8 cellular contexts compared by ENCODE assay signal in the genomic region with DNA sequence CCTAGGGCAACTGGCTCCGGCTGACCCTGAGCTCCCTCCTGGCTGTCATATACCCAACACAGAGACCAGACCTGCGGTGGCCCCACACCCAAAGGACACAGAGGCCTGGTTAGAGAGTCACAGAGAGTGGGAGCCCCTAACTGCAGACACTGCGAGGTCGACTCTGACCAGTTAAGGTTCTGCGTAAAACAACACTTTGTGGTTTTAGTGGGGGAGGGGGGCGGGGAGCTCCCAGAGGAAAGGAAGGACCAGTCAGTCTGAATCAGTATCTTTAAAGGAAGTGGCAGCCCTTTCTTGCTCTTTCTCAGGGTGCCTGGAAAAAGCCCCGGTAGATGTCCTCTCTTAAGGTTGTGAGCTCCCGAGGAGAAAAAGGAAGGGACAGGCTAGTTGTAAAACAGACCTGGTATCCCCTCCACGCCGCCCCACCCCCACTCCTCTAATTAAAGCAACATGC. TPM values are rescaled to one million over a fixed set of nuclear protein-coding genes. Genes with fewer than 3 reads are reported as not detected.
DNase-seq lines count a peak whose midpoint lies in the region; ATAC-seq and TF ChIP-seq lines count a peak whose summit lies in the region.

No MANE protein-coding gene starts in this region.

- H3K27me3 Mint-ChIP-seq in activated CD4-positive, alpha-beta memory T cell treated with anti-CD3 and anti-CD28 coated beads, Interleukin-2, amount 10 ng/mL, durations not matched to agents 7 days and 5 days, result no peaks in the 10 kb centered on the region

- no peak for TF ChIP-seq EP300 in tibial nerve (IDR thresholded peaks at IDR 0.05)

- H3K27ac Mint-ChIP-seq in activated CD4-positive, alpha-beta memory T cell treated with anti-CD3 and anti-CD28 coated beads, Interleukin-2, amount 10 ng/mL, durations not matched to agents 7 days and 5 days, result peak overlapping the region; percentile 45

- H3K9me3 Mint-ChIP-seq in activated CD4-positive, alpha-beta memory T cell treated with anti-CD3 and anti-CD28 coated beads, Interleukin-2, amount 10 ng/mL, durations not matched to agents 7 days and 5 days, result no peaks in the 10 kb centered on the region

- peak overlapping the region; percentile 55 for H3K27ac ChIP-seq in cardiac muscle cell
- peak overlapping the region; percentile 4 to 95 (median 42) for H3K27ac ChIP-seq in tibial nerve

- H3K36me3 ChIP-seq in cardiac muscle cell, result peaks cover 30% of the 10 kb centered on the region
- peaks cover 0 to 42% (median 5%) of the 10 kb centered on the region in 3 donors for H3K36me3 ChIP-seq in tibial nerve

- TF ChIP-seq CTCF in cardiac muscle cell (IDR thresholded peaks at IDR 0.05; ENCODE audit: low read depth, low read length) (no peak), tibial nerve (IDR thresholded peaks at IDR 0.05) (no peak)

- peak overlapping the region; percentile 85 for H3K4me3 ChIP-seq in cardiac muscle cell
- H3K4me3 ChIP-seq in tibial nerve, result peak overlapping the region; percentile 75 to 95 (median 82)

- CTCF ChIA-PET in activated CD4-positive, alpha-beta memory T cell treated with anti-CD3 and anti-CD28 coated beads, Interleukin-2, amount 10 ng/mL, durations not matched to agents 7 days and 5 days (lab: Charles Lee), result interaction anchor here (1.3 to 6.7 kb wide), 2 partner anchors 12 to 84 kb away, joined by 3 to 104 read pairs; no protein-coding TSS in a partner anchor

- peaks cover 56% of the 10 kb centered on the region for H3K36me3 Mint-ChIP-seq in activated CD4-positive, alpha-beta memory T cell treated with anti-CD3 and anti-CD28 coated beads, Interleukin-2, amount 10 ng/mL, durations not matched to agents 7 days and 5 days (ENCODE audit: low read depth)

- peaks cover 69% of the 10 kb centered on the region for H3K4me1 Mint-ChIP-seq in activated CD4-positive, alpha-beta memory T cell treated with anti-CD3 and anti-CD28 coated beads, Interleukin-2, amount 10 ng/mL, durations not matched to agents 7 days and 5 days

- POLR2A ChIA-PET in activated CD4-positive, alpha-beta memory T cell treated with anti-CD3 and anti-CD28 coated beads, Interleukin-2, amount 10 ng/mL, durations not matched to agents 7 days and 5 days (lab: Charles Lee), result interaction anchor here (0.9 to 1.4 kb wide), 4 partner anchors 17 to 202 kb away, joined by 3 read pairs; no protein-coding TSS in a partner anchor

- H3K4me3 Mint-ChIP-seq in activated CD4-positive, alpha-beta memory T cell treated with anti-CD3 and anti-CD28 coated beads, Interleukin-2, amount 10 ng/mL, durations not matched to agents 7 days and 5 days, result peak overlapping the region; percentile 79

- H3K9me3 ChIP-seq in cardiac muscle cell (ENCODE audit: low read depth) (no peaks in the 10 kb centered on the region), tibial nerve (no peaks in the 10 kb centered on the region)

- no peak for TF ChIP-seq POLR2A in tibial nerve (IDR thresholded peaks at IDR 0.05)

- DNase-seq in cardiac muscle cell (ENCODE audit: low read depth in 1 of 2, low spot score in 1 of 2), result peak in 1 of 2 donors; percentile 66
- DNase-seq in left ventricle myocardium superior, result no peak
- no peak for DNase-seq in activated CD4-positive, alpha-beta memory T cell treated with anti-CD3 and anti-CD28 coated beads, Interleukin-2, amount 10 ng/mL, durations not matched to agents 7 days and 5 days
- peak; percentile 79 for DNase-seq in iris pigment epithelial cell (ENCODE audit: low read depth)
- DNase-seq in tibial nerve (ENCODE audit: low spot score in 2 of 2), result no peak
- DNase-seq in SHP77 (lab: John Stamatoyannopoulos, UW), result no peak
- DNase-seq in activated CD4-positive, CD25-positive, alpha-beta regulatory T cell treated with anti-CD3 and anti-CD28 coated beads, Interleukin-2, amount 50 U/mL, for 72 hours, result no peak

- 34 to 37% methylated on average over 10 of the region's 10 CpGs for WGBS in tibial nerve, 2 donors

- H3K4me1 ChIP-seq in cardiac muscle cell (ENCODE audit: low read depth), result peaks cover 38% of the 10 kb centered on the region
- peaks cover 0 to 56% (median 28%) of the 10 kb centered on the region in 4 donors for H3K4me1 ChIP-seq in tibial nerve

- H3K27me3 ChIP-seq in cardiac muscle cell, result no peaks in the 10 kb centered on the region
- H3K27me3 ChIP-seq in tibial nerve, result no peaks in the 10 kb centered on the region

- ATAC-seq in left ventricle myocardium superior (no peak), GM19324 (IDR thresholded peaks at IDR 0.05; ENCODE audit: low FRiP score, unreplicated experiment) (no peak)

- intact Hi-C loops in left ventricle myocardium superior (cut with micrococcal nuclease), result loop anchor here (10.0 kb wide), 1 partner anchor 279 kb away; no protein-coding TSS in a partner anchor

RNA-seq across cellular contexts. Expression of a gene that starts 2.4 kb away (rescaled TPM):
- total RNA-seq in cardiac muscle cell (81.0 and 90.6 TPM in 2 replicates), left ventricle myocardium superior (57.0 TPM), tibial nerve (10 to 100 TPM; 32.0 to 70.2 (median 60.3) TPM)
- polyA plus RNA-seq in cardiac muscle cell, result 40.2 and 56.0 TPM in 2 replicates
- 10 to 100 TPM; 90.0 TPM for total RNA-seq in activated CD4-positive, alpha-beta memory T cell treated with anti-CD3 and anti-CD28 coated beads, Interleukin-2, amount 10 ng/mL, durations not matched to agents 7 days and 5 days
